ENCODE assay signal across 18 cellular contexts in the genomic region with DNA sequence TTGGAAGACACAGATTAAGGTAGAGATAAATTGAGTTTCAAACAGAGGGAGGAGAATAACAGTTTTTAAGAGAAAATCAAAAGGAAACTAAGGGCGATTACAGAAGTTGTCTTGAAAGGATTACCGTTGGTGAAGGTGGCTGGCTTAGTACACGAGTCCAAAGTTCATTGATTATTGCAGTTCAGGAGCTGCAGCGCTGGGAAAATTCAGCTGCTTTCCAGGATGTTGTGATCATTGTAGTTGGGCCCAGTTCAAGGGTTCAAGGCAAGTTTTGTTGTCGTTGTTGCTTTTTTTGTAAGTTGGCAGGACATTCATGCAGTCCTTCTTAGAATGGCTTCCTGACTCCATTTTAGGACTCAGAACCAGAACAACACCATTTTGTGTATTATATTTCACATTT.
"Had no signal": no experiment of that assay in that cellular context is flagged by ENCODE, and none has a peak within 500 bp of the region (broad histone marks: within the 10 kb centered on the region; RNA-seq: fewer than 3 reads in every experiment).

No MANE protein-coding gene starts in this region.

- H3K9me3 Mint-ChIP-seq: type B pancreatic cell had no signal

- H3K4me3 ChIP-seq: gastrocnemius medialis, heart right ventricle, sigmoid colon, skin epidermis had no signal

- H3K4me1 Mint-ChIP-seq: immature natural killer cell; naive thymus-derived CD8-positive, alpha-beta T cell had no signal

- ATAC-seq: esophagus mucosa; gastrocnemius medialis; heart right ventricle; left ventricle myocardium superior; naive thymus-derived CD8-positive, alpha-beta T cell had no signal

- H3K4me1 ChIP-seq: gastrocnemius medialis, heart right ventricle, sigmoid colon had no signal

- DNase-seq: effector memory CD4-positive, alpha-beta T cell; gastrocnemius medialis; heart right ventricle; immature natural killer cell; left ventricle myocardium superior; mesendoderm; naive thymus-derived CD8-positive, alpha-beta T cell; posterior cingulate gyrus; sigmoid colon; stimulated activated CD4-positive, alpha-beta T cell treated with anti-CD3 and anti-CD28 coated beads, Interleukin-12 subunit alpha, Interleukin-12 subunit beta, amount 100 ng/mL, for 4 hours; stimulated activated naive CD4-positive, alpha-beta T cell treated with Interleukin-2 at 50 U/mL for 16 hours had no signal

- H3K4me3 Mint-ChIP-seq: immature natural killer cell; naive thymus-derived CD8-positive, alpha-beta T cell; type B pancreatic cell had no signal

- FAIRE-seq: endometrium, keratinocyte, urothelium cell line had no signal

- H3K27me3 Mint-ChIP-seq: naive thymus-derived CD8-positive, alpha-beta T cell; type B pancreatic cell had no signal

- H3K27me3 ChIP-seq: gastrocnemius medialis, heart right ventricle, neutrophil, sigmoid colon had no signal

- H3K36me3 ChIP-seq: gastrocnemius medialis, heart right ventricle, neutrophil, sigmoid colon had no signal

- H3K27ac Mint-ChIP-seq: immature natural killer cell; naive thymus-derived CD8-positive, alpha-beta T cell; type B pancreatic cell had no signal

- H3K27ac ChIP-seq: gastrocnemius medialis, heart right ventricle, neutrophil, sigmoid colon, skin epidermis had no signal

- H3K9me3 ChIP-seq: gastrocnemius medialis, neutrophil had no signal

- H3K36me3 Mint-ChIP-seq: immature natural killer cell; naive thymus-derived CD8-positive, alpha-beta T cell; type B pancreatic cell had no signal
